In the genomic region with DNA sequence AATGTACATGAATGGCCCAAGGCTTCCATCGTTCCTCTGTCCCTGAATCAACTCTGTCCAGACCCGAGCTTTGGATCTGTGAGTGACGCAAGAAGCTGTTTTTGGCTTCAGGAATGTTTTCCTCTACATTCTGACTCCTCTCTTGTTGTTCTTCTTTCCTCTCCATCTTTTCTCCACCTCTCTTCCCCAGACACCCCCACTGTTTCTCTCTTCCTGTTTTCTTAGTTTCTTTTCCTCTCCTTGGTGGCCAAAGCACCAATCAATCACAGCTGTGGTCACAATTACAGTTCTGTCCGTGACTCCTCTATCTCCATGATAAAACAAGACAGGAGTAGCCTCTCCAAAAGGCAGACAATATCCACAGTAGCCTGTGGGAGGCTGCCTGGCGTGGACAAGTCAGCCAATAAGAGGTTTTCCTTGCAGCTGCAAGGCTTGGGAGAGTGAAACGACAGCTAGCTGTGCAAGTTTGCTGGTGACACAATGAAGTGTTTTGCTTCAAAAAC, we compare ENCODE assay signal across 1 cellular context.
TF ChIP-seq lines count a peak whose summit lies in the region.

No MANE protein-coding gene starts in this region.

TF ChIP-seq in HepG2, 621 proteins besides CTCF, POLR2A, EP300 and RAD21 (continued from another document and continues in another):
- TF ChIP-seq, protein P1, sequence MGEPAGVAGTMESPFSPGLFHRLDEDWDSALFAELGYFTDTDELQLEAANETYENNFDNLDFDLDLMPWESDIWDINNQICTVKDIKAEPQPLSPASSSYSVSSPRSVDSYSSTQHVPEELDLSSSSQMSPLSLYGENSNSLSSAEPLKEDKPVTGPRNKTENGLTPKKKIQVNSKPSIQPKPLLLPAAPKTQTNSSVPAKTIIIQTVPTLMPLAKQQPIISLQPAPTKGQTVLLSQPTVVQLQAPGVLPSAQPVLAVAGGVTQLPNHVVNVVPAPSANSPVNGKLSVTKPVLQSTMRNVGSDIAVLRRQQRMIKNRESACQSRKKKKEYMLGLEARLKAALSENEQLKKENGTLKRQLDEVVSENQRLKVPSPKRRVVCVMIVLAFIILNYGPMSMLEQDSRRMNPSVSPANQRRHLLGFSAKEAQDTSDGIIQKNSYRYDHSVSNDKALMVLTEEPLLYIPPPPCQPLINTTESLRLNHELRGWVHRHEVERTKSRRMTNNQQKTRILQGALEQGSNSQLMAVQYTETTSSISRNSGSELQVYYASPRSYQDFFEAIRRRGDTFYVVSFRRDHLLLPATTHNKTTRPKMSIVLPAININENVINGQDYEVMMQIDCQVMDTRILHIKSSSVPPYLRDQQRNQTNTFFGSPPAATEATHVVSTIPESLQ (CRISPR knock-in tag; conservative IDR thresholded peaks at IDR 0.05), result no peak
- TF ChIP-seq JUN (CRISPR knock-in tag; IDR thresholded peaks at IDR 0.05), result no peak
- TF ChIP-seq, protein P2, sequence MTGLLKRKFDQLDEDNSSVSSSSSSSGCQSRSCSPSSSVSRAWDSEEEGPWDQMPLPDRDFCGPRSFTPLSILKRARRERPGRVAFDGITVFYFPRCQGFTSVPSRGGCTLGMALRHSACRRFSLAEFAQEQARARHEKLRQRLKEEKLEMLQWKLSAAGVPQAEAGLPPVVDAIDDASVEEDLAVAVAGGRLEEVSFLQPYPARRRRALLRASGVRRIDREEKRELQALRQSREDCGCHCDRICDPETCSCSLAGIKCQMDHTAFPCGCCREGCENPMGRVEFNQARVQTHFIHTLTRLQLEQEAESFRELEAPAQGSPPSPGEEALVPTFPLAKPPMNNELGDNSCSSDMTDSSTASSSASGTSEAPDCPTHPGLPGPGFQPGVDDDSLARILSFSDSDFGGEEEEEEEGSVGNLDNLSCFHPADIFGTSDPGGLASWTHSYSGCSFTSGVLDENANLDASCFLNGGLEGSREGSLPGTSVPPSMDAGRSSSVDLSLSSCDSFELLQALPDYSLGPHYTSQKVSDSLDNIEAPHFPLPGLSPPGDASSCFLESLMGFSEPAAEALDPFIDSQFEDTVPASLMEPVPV (CRISPR knock-in tag; IDR thresholded peaks at IDR 0.05), result no peak
- TF ChIP-seq FOXP1 (IDR thresholded peaks at IDR 0.05), result no peak; the same call in none of the 2 replicates
- peak; percentile 71 for TF ChIP-seq FOXP1 (CRISPR knock-in tag; IDR thresholded peaks at IDR 0.05)
- TF ChIP-seq, protein P3, sequence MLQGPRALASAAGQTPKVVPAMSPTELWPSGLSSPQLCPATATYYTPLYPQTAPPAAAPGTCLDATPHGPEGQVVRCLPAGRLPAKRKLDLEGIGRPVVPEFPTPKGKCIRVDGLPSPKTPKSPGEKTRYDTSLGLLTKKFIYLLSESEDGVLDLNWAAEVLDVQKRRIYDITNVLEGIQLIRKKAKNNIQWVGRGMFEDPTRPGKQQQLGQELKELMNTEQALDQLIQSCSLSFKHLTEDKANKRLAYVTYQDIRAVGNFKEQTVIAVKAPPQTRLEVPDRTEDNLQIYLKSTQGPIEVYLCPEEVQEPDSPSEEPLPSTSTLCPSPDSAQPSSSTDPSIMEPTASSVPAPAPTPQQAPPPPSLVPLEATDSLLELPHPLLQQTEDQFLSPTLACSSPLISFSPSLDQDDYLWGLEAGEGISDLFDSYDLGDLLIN (CRISPR knock-in tag; IDR thresholded peaks at IDR 0.05; ENCODE audit: borderline replicate concordance), result no peak
- no peak for TF ChIP-seq KLF6 (CRISPR knock-in tag; IDR thresholded peaks at IDR 0.05)
- peak; percentile 75 for TF ChIP-seq MED8 (CRISPR knock-in tag; IDR thresholded peaks at IDR 0.05; ENCODE audit: insufficient replicate concordance)
- TF ChIP-seq ZNF546 (CRISPR knock-in tag; conservative IDR thresholded peaks at IDR 0.05), result no peak
- peak; percentile 55 for TF ChIP-seq FOXO1 (CRISPR knock-in tag; IDR thresholded peaks at IDR 0.05)
- TF ChIP-seq, protein P4, sequence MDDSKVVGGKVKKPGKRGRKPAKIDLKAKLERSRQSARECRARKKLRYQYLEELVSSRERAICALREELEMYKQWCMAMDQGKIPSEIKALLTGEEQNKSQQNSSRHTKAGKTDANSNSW (CRISPR knock-in tag; IDR thresholded peaks at IDR 0.05; ENCODE audit: borderline replicate concordance), result no peak
- TF ChIP-seq, protein P5, sequence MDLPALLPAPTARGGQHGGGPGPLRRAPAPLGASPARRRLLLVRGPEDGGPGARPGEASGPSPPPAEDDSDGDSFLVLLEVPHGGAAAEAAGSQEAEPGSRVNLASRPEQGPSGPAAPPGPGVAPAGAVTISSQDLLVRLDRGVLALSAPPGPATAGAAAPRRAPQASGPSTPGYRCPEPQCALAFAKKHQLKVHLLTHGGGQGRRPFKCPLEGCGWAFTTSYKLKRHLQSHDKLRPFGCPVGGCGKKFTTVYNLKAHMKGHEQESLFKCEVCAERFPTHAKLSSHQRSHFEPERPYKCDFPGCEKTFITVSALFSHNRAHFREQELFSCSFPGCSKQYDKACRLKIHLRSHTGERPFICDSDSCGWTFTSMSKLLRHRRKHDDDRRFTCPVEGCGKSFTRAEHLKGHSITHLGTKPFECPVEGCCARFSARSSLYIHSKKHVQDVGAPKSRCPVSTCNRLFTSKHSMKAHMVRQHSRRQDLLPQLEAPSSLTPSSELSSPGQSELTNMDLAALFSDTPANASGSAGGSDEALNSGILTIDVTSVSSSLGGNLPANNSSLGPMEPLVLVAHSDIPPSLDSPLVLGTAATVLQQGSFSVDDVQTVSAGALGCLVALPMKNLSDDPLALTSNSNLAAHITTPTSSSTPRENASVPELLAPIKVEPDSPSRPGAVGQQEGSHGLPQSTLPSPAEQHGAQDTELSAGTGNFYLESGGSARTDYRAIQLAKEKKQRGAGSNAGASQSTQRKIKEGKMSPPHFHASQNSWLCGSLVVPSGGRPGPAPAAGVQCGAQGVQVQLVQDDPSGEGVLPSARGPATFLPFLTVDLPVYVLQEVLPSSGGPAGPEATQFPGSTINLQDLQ (CRISPR knock-in tag; IDR thresholded peaks at IDR 0.05), result no peak
- no peak for TF ChIP-seq ZNF552 (CRISPR knock-in tag; IDR thresholded peaks at IDR 0.05; ENCODE audit: borderline replicate concordance)
- peak; percentile 62; the same call in 1 of the 2 replicates for TF ChIP-seq ZNF317 (CRISPR knock-in tag; IDR thresholded peaks at IDR 0.05)
- TF ChIP-seq ZNF75D (CRISPR knock-in tag; IDR thresholded peaks at IDR 0.05; ENCODE audit: borderline replicate concordance), result no peak
- TF ChIP-seq PTBP1 (IDR thresholded peaks at IDR 0.05; ENCODE audit: low read depth, low read length, poor library complexity, severe bottlenecking), result no peak
- no peak; a peak in 1 of 4 replicates for TF ChIP-seq KLF16 (CRISPR knock-in tag; IDR thresholded peaks at IDR 0.05)
- TF ChIP-seq ZNF264 (CRISPR knock-in tag; IDR thresholded peaks at IDR 0.05), result peak; percentile 47; the same call in 1 of the 2 replicates
- no peak for TF ChIP-seq JDP2 (CRISPR knock-in tag; IDR thresholded peaks at IDR 0.05; ENCODE audit: borderline replicate concordance)
- TF ChIP-seq KAT8 (CRISPR knock-in tag; IDR thresholded peaks at IDR 0.05), result peak; percentile 54
- TF ChIP-seq, protein P6, sequence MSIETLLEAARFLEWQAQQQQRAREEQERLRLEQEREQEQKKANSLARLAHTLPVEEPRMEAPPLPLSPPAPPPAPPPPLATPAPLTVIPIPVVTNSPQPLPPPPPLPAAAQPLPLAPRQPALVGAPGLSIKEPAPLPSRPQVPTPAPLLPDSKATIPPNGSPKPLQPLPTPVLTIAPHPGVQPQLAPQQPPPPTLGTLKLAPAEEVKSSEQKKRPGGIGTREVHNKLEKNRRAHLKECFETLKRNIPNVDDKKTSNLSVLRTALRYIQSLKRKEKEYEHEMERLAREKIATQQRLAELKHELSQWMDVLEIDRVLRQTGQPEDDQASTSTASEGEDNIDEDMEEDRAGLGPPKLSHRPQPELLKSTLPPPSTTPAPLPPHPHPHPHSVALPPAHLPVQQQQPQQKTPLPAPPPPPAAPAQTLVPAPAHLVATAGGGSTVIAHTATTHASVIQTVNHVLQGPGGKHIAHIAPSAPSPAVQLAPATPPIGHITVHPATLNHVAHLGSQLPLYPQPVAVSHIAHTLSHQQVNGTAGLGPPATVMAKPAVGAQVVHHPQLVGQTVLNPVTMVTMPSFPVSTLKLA (IDR thresholded peaks at IDR 0.05), result no peak
- 0 out of 2 replicates have a peak, but pooled peaks have one; percentile 9 for TF ChIP-seq NBN (conservative IDR thresholded peaks at IDR 0.05)
- TF ChIP-seq, protein P7, sequence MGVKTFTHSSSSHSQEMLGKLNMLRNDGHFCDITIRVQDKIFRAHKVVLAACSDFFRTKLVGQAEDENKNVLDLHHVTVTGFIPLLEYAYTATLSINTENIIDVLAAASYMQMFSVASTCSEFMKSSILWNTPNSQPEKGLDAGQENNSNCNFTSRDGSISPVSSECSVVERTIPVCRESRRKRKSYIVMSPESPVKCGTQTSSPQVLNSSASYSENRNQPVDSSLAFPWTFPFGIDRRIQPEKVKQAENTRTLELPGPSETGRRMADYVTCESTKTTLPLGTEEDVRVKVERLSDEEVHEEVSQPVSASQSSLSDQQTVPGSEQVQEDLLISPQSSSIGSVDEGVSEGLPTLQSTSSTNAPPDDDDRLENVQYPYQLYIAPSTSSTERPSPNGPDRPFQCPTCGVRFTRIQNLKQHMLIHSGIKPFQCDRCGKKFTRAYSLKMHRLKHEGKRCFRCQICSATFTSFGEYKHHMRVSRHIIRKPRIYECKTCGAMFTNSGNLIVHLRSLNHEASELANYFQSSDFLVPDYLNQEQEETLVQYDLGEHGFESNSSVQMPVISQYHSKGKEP (CRISPR knock-in tag; IDR thresholded peaks at IDR 0.05), result no peak
- TF ChIP-seq PLRG1 (conservative IDR thresholded peaks at IDR 0.05), result no peak
- TF ChIP-seq, protein P8, sequence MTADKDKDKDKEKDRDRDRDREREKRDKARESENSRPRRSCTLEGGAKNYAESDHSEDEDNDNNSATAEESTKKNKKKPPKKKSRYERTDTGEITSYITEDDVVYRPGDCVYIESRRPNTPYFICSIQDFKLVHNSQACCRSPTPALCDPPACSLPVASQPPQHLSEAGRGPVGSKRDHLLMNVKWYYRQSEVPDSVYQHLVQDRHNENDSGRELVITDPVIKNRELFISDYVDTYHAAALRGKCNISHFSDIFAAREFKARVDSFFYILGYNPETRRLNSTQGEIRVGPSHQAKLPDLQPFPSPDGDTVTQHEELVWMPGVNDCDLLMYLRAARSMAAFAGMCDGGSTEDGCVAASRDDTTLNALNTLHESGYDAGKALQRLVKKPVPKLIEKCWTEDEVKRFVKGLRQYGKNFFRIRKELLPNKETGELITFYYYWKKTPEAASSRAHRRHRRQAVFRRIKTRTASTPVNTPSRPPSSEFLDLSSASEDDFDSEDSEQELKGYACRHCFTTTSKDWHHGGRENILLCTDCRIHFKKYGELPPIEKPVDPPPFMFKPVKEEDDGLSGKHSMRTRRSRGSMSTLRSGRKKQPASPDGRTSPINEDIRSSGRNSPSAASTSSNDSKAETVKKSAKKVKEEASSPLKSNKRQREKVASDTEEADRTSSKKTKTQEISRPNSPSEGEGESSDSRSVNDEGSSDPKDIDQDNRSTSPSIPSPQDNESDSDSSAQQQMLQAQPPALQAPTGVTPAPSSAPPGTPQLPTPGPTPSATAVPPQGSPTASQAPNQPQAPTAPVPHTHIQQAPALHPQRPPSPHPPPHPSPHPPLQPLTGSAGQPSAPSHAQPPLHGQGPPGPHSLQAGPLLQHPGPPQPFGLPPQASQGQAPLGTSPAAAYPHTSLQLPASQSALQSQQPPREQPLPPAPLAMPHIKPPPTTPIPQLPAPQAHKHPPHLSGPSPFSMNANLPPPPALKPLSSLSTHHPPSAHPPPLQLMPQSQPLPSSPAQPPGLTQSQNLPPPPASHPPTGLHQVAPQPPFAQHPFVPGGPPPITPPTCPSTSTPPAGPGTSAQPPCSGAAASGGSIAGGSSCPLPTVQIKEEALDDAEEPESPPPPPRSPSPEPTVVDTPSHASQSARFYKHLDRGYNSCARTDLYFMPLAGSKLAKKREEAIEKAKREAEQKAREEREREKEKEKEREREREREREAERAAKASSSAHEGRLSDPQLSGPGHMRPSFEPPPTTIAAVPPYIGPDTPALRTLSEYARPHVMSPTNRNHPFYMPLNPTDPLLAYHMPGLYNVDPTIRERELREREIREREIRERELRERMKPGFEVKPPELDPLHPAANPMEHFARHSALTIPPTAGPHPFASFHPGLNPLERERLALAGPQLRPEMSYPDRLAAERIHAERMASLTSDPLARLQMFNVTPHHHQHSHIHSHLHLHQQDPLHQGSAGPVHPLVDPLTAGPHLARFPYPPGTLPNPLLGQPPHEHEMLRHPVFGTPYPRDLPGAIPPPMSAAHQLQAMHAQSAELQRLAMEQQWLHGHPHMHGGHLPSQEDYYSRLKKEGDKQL (CRISPR knock-in tag; IDR thresholded peaks at IDR 0.05; ENCODE audit: low read depth), result no peak
- TF ChIP-seq, protein P9, sequence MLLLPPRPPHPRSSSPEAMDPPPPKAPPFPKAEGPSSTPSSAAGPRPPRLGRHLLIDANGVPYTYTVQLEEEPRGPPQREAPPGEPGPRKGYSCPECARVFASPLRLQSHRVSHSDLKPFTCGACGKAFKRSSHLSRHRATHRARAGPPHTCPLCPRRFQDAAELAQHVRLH (CRISPR knock-in tag; IDR thresholded peaks at IDR 0.05; ENCODE audit: borderline replicate concordance, low read depth), result no peak
- TF ChIP-seq ZNF557 (CRISPR knock-in tag; IDR thresholded peaks at IDR 0.05), result no peak
- TF ChIP-seq, protein P10, sequence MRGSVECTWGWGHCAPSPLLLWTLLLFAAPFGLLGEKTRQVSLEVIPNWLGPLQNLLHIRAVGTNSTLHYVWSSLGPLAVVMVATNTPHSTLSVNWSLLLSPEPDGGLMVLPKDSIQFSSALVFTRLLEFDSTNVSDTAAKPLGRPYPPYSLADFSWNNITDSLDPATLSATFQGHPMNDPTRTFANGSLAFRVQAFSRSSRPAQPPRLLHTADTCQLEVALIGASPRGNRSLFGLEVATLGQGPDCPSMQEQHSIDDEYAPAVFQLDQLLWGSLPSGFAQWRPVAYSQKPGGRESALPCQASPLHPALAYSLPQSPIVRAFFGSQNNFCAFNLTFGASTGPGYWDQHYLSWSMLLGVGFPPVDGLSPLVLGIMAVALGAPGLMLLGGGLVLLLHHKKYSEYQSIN (CRISPR knock-in tag; IDR thresholded peaks at IDR 0.05; ENCODE audit: borderline replicate concordance), result no peak
- no peak for TF ChIP-seq ATM (IDR thresholded peaks at IDR 0.05; ENCODE audit: borderline replicate concordance)
- no peak for TF ChIP-seq ZNF460 (CRISPR knock-in tag; IDR thresholded peaks at IDR 0.05; ENCODE audit: borderline replicate concordance)
- TF ChIP-seq GFI1 (CRISPR knock-in tag; IDR thresholded peaks at IDR 0.05; ENCODE audit: borderline replicate concordance), result peak; percentile 83
- TF ChIP-seq GTF2F1 (IDR thresholded peaks at IDR 0.05; ENCODE audit: low read length), result no peak
- TF ChIP-seq FOXK1 (CRISPR knock-in tag; IDR thresholded peaks at IDR 0.05; ENCODE audit: borderline replicate concordance, low read depth), result peak; percentile 51; the same call in 1 of the 2 replicates
- peak; percentile 89 for TF ChIP-seq MEF2D (CRISPR knock-in tag; IDR thresholded peaks at IDR 0.05)
- peak; percentile 80 for TF ChIP-seq NCOA2 (CRISPR knock-in tag; IDR thresholded peaks at IDR 0.05)
- no peak for TF ChIP-seq RBAK (CRISPR knock-in tag; IDR thresholded peaks at IDR 0.05)
- no peak for TF ChIP-seq ZSCAN29 (CRISPR knock-in tag; conservative IDR thresholded peaks at IDR 0.05)
